21 cellular contexts compared by ENCODE assay signal in the genomic region with DNA sequence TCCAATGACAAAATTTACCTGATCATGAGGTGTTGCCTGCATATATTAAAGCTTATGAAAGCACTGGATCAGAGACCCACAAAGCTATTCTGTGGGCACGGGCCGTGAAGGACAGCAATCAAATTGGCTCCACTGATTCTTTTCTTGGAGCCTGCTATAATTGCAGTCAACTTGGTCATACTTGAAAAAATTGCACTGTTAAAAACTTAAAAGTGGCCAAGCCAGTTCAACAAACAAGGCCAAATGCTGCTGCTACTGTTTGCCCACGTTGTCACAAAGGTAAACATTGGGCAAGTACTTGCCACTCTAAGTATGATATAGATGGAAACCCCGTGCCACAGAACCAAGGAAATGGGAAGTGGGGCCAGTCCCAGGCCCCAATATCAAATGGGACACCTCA. TPM values are rescaled to one million over a fixed set of nuclear protein-coding genes. Genes with fewer than 3 reads are reported as not detected.
DNase-seq lines count a peak whose midpoint lies in the region; ATAC-seq, FAIRE-seq and TF ChIP-seq lines count a peak whose summit lies in the region.
"Had no signal": no experiment of that assay in that cellular context is flagged by ENCODE, and none has a peak within 500 bp of the region (broad histone marks: within the 10 kb centered on the region; RNA-seq: fewer than 3 reads in every experiment).

No MANE protein-coding gene starts in this region.

- no peaks in the 10 kb centered on the region for H3K9me3 ChIP-seq in liver (ENCODE audit: control insufficient read depth in 4 of 4, low read length in 3 of 4)
- H3K9me3 ChIP-seq in HepG2 (ENCODE audit: low read length): no peaks in the 10 kb centered on the region

- H3K79me2 ChIP-seq in HepG2 (ENCODE audit: insufficient read depth, low read length): no peaks in the 10 kb centered on the region

- H3K27ac ChIP-seq in liver (ENCODE audit: low read depth in 1 of 2, low read length in 2 of 2) (no peak overlapping the region), HepG2 (ENCODE audit: extremely low read length, insufficient read depth, low read length) (no peak overlapping the region), VCaP (peak overlapping the region; percentile 80)
- H3K27ac ChIP-seq: SK-N-MC had no signal

- no peak overlapping the region for H3K9ac ChIP-seq in liver (ENCODE audit: low read depth in 1 of 2, low read length in 2 of 2)
- no peak overlapping the region for H3K9ac ChIP-seq in HepG2 (ENCODE audit: insufficient read depth, low read depth, low read length)

- FAIRE-seq in HepG2 (lab: Jason Lieb, UNC): no peak
- FAIRE-seq: GM12891, K562, RCC 7860 had no signal

- H3K4me3 ChIP-seq in liver (ENCODE audit: low read depth in 1 of 3, low read length in 3 of 3) (no peak overlapping the region), HepG2 (replicated peaks in 1 of 3; ENCODE audit: insufficient read depth in 1 of 3, low read depth in 2 of 3, low read length in 3 of 3) (no peak overlapping the region), LNCaP clone FGC (ENCODE audit: low read depth, low read length) (no peak overlapping the region; the same call in 1 of the 2 replicates)
- H3K4me3 ChIP-seq: GM23338, K562, SK-N-MC had no signal

- peaks cover 0 to 27% (median 2%) of the 10 kb centered on the region in 3 donors for H3K36me3 Mint-ChIP-seq in naive thymus-derived CD8-positive, alpha-beta T cell
- H3K36me3 Mint-ChIP-seq in osteocyte (ENCODE audit: unreplicated experiment): no peaks in the 10 kb centered on the region

- CTCF ChIA-PET in HepG2 (lab: Yijun Ruan, JAX; ENCODE audit: low intra/inter-chr PET ratio, low total read pairs): no interaction called here

- no peak overlapping the region for H3K4me3 Mint-ChIP-seq in naive thymus-derived CD8-positive, alpha-beta T cell
- H3K4me3 Mint-ChIP-seq in osteocyte (ENCODE audit: unreplicated experiment): no peak overlapping the region
- H3K4me3 Mint-ChIP-seq: GM23338, T-cell had no signal

- peaks cover 8 to 42% (median 17%) of the 10 kb centered on the region in 5 donors for H3K27me3 Mint-ChIP-seq in naive thymus-derived CD8-positive, alpha-beta T cell
- H3K27me3 Mint-ChIP-seq in osteocyte (ENCODE audit: unreplicated experiment): no peaks in the 10 kb centered on the region

- no peak overlapping the region for H3K4me2 ChIP-seq in HepG2 (ENCODE audit: low read depth, low read length)
- H3K4me2 ChIP-seq: GM23338 had no signal

- no peak for ATAC-seq in HepG2
- ATAC-seq in naive thymus-derived CD8-positive, alpha-beta T cell: no peak
- no peak for ATAC-seq in HG03378 (IDR thresholded peaks at IDR 0.05; ENCODE audit: unreplicated experiment)
- ATAC-seq: GM23338, HCT116, K562, Right ventricle myocardium inferior, T-cell had no signal

- H3K27ac Mint-ChIP-seq in naive thymus-derived CD8-positive, alpha-beta T cell: no peak overlapping the region
- no peak overlapping the region for H3K27ac Mint-ChIP-seq in osteocyte (ENCODE audit: unreplicated experiment)
- H3K27ac Mint-ChIP-seq: GM23338, T-cell had no signal

- no peaks in the 10 kb centered on the region for H3K36me3 ChIP-seq in liver (ENCODE audit: control insufficient read depth in 4 of 4, insufficient read depth in 3 of 4, low read depth in 1 of 4, low read length in 3 of 4)
- no peaks in the 10 kb centered on the region for H3K36me3 ChIP-seq in HepG2 (replicated peaks in 1 of 2; ENCODE audit: control insufficient read depth in 1 of 2, insufficient read depth in 2 of 2, low read length in 2 of 2)

- peak in 1 of 2 donors; percentile 7 for TF ChIP-seq RAD21 in liver (IDR thresholded peaks at IDR 0.05)
- TF ChIP-seq RAD21 in HepG2 (CRISPR knock-in tag; IDR thresholded peaks at IDR 0.05): no peak

- no peak for TF ChIP-seq CTCF in liver (IDR thresholded peaks at IDR 0.05; ENCODE audit: low read depth, low read length, missing input control)
- no peak for TF ChIP-seq CTCF in HepG2 (CRISPR knock-in tag; IDR thresholded peaks at IDR 0.05)
- no peak for TF ChIP-seq CTCF in LNCaP clone FGC (IDR thresholded peaks at IDR 0.05; ENCODE audit: control insufficient read depth, extremely low read depth, insufficient read depth)
- TF ChIP-seq CTCF in VCaP (conservative IDR thresholded peaks at IDR 0.05): no peak
- no peak for TF ChIP-seq CTCF in osteocyte (IDR thresholded peaks at IDR 0.05)

- in situ Hi-C loops in HepG2 (cut with HindIII; ENCODE audit: extremely low pct_ligation_motif_present, low pct_unique_long_range_greater_than_20kb): no loop called here

- no peaks in the 10 kb centered on the region for H3K27me3 ChIP-seq in liver (ENCODE audit: control insufficient read depth in 4 of 4, insufficient read depth in 4 of 4, low read length in 3 of 4)
- H3K27me3 ChIP-seq in HepG2 (ENCODE audit: control insufficient read depth in 1 of 2, insufficient read depth in 2 of 2, low read length in 2 of 2): no peaks in the 10 kb centered on the region

- H2AFZ ChIP-seq in HepG2 (ENCODE audit: low read length): no peak overlapping the region
- H2AFZ ChIP-seq: GM23338 had no signal

- TF ChIP-seq EP300 in HepG2 (IDR thresholded peaks at IDR 0.05; ENCODE audit: low read depth in 2 of 2, low read length in 2 of 2): no peak
- TF ChIP-seq EP300 in HepG2 (CRISPR knock-in tag; IDR thresholded peaks at IDR 0.05; ENCODE audit: borderline replicate concordance): no peak

- intact Hi-C loops in HepG2 (cut with micrococcal nuclease; ENCODE audit: unreplicated experiment): no loop called here

- no peak for TF ChIP-seq POLR2A in HepG2 (IDR thresholded peaks at IDR 0.05; ENCODE audit: insufficient read depth in 1 of 2, low read depth in 2 of 2, low read length in 2 of 2)

- peaks cover 0 to 43% (median 33%) of the 10 kb centered on the region in 9 donors for H3K9me3 Mint-ChIP-seq in naive thymus-derived CD8-positive, alpha-beta T cell
- peaks cover 20% of the 10 kb centered on the region for H3K9me3 Mint-ChIP-seq in osteocyte (ENCODE audit: unreplicated experiment)

- WGBS in liver: 45% methylated on average over 4 of the region's 4 CpGs
- 0% methylated on average over 4 of the region's 4 CpGs for WGBS in HepG2 (ENCODE audit: low lambda C conversion rate)

- POLR2A ChIA-PET in HepG2 (lab: Yijun Ruan, JAX): no interaction called here
- POLR2A ChIA-PET in naive thymus-derived CD8-positive, alpha-beta T cell (lab: Charles Lee): no interaction called here

- no peaks in the 10 kb centered on the region for H4K20me1 ChIP-seq in HepG2 (ENCODE audit: insufficient read depth, low read length)

- H3K4me1 Mint-ChIP-seq in naive thymus-derived CD8-positive, alpha-beta T cell: no peaks in the 10 kb centered on the region
- no peaks in the 10 kb centered on the region for H3K4me1 Mint-ChIP-seq in osteocyte (ENCODE audit: unreplicated experiment)
- H3K4me1 Mint-ChIP-seq: GM23338, T-cell had no signal

- DNase-seq in HepG2 (ENCODE audit: low spot score) (no peak), LNCaP clone FGC (ENCODE audit: low read depth) (peak; percentile 90), osteocyte (ENCODE audit: extremely low spot score, unreplicated experiment) (no peak)
- no peak for DNase-seq in naive thymus-derived CD8-positive, alpha-beta T cell
- DNase-seq: ACHN, C1 segment of cervical spinal cord, NCI-H1436, NCI-H2081 treated with DMSO at 0.1 percent for 48 hours, NCI-H2227 treated with DMSO at 0.1 percent for 48 hours, NCI-H526, T-cell had no signal

- peaks cover 0 to 8% (median 5%) of the 10 kb centered on the region in 4 donors for H3K4me1 ChIP-seq in liver (ENCODE audit: control insufficient read depth in 4 of 4, insufficient read depth in 4 of 4, low read length in 3 of 4)
- no peaks in the 10 kb centered on the region for H3K4me1 ChIP-seq in HepG2 (ENCODE audit: insufficient read depth, low read length)

- BruUV-seq in HepG2 (replicated peaks; lab: Mats Ljungman, UMichigan): no TSS peak

TF ChIP-seq in liver, 16 proteins besides CTCF, POLR2A, EP300 and RAD21 (continues in another document):
- no peak for TF ChIP-seq JUND (IDR thresholded peaks at IDR 0.05)
- peak; percentile 30 for TF ChIP-seq YY1 (IDR thresholded peaks at IDR 0.05)
- TF ChIP-seq, protein P1, sequence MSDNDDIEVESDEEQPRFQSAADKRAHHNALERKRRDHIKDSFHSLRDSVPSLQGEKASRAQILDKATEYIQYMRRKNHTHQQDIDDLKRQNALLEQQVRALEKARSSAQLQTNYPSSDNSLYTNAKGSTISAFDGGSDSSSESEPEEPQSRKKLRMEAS (IDR thresholded peaks at IDR 0.05): no peak

TF ChIP-seq in HepG2, 621 proteins besides CTCF, POLR2A, EP300 and RAD21 (continues in another document):
- TF ChIP-seq ZNF737 (CRISPR knock-in tag; IDR thresholded peaks at IDR 0.05; ENCODE audit: borderline replicate concordance) (no peak), SRF (IDR thresholded peaks at IDR 0.05; ENCODE audit: low read depth, low read length) (no peak), ATAD3A (CRISPR knock-in tag; IDR thresholded peaks at IDR 0.05) (no peak), ZNF329 (CRISPR knock-in tag; IDR thresholded peaks at IDR 0.05; ENCODE audit: low read depth) (no peak), ZNF558 (CRISPR knock-in tag; IDR thresholded peaks at IDR 0.05; ENCODE audit: borderline replicate concordance) (no peak)

RNA-seq across cellular contexts. Expression of a gene that starts 37.8 kb away (rescaled TPM):
- 100 to 1,000 TPM; 190 to 457 TPM for total RNA-seq in liver
- 100 to 1,000 TPM; 309 to 582 TPM for polyA plus RNA-seq in liver
- not detected in 2 replicates for total RNA-seq in HepG2 (2016; rRNA removed; fragmentation: Illumina TruSeq; extraction: Trizol)
- not detected in 2 replicates for total RNA-seq in HepG2 (2016; cell fraction: cytosol; rRNA removed; fragmentation: Illumina TruSeq; extraction: Trizol; ENCODE audit: low read depth)
- total RNA-seq in HepG2 (2016; cell fraction: insoluble cytoplasmic fraction; rRNA removed; fragmentation: Illumina TruSeq; extraction: Trizol): not detected in 2 replicates
- total RNA-seq in HepG2 (2016; cell fraction: membrane; rRNA removed; fragmentation: Illumina TruSeq; extraction: Trizol): not detected in 2 replicates
- not detected in 2 replicates for total RNA-seq in HepG2 (2016; cell fraction: nucleus; rRNA removed; fragmentation: Illumina TruSeq; extraction: Trizol)
- polyA plus RNA-seq in HepG2 (2011; rRNA removed): not detected in 2 replicates
- polyA plus RNA-seq in HepG2 (2011; cell fraction: cytosol; rRNA removed): not detected in 2 replicates
- not detected in 2 replicates for polyA plus RNA-seq in HepG2 (2011; cell fraction: nucleus; rRNA removed)
- 0.50 TPM in 1 of 2 replicates, not detected in the other for polyA plus RNA-seq in HepG2 (2012)
- not detected in 2 replicates for polyA plus RNA-seq in HepG2 (2016; cell fraction: cytosol; fragmentation: Illumina TruSeq; extraction: Trizol; ENCODE audit: low read depth)
- not detected in 2 replicates for polyA plus RNA-seq in HepG2 (2016; cell fraction: insoluble cytoplasmic fraction; fragmentation: Illumina TruSeq; extraction: Trizol; ENCODE audit: low read depth)
- polyA plus RNA-seq in HepG2 (2016; cell fraction: membrane; fragmentation: Illumina TruSeq; extraction: Trizol; ENCODE audit: low read depth): not detected in 2 replicates
- polyA plus RNA-seq in HepG2 (2016; cell fraction: nucleus; fragmentation: Illumina TruSeq; extraction: Trizol; ENCODE audit: insufficient read depth, low read depth): not detected in 2 replicates
- polyA minus RNA-seq in HepG2 (2011; rRNA and poly(A)+ RNA removed; ENCODE audit: low replicate concordance): not detected in 2 replicates
- polyA minus RNA-seq in HepG2 (2011; cell fraction: cytosol; rRNA and poly(A)+ RNA removed): not detected in 2 replicates
- not detected in 2 replicates for polyA minus RNA-seq in HepG2 (2011; cell fraction: nucleus; rRNA and poly(A)+ RNA removed)
- not detected for total RNA-seq in naive thymus-derived CD8-positive, alpha-beta T cell
- not detected for polyA plus RNA-seq in naive thymus-derived CD8-positive, alpha-beta T cell
- not detected in 2 replicates for total RNA-seq in osteocyte
- total RNA-seq: GM23338, K562, Right ventricle myocardium inferior had no signal
- polyA plus RNA-seq: GM23338, K562 had no signal

Comparison
In these comparisons a context has a peak if more than half of its experiments do, and no peak if none do; other contexts are left out.
1. RNA of a gene that starts 37.8 kb away (total RNA-seq): 190 to 457 TPM in liver; not detected in HepG2, not detected in naive thymus-derived CD8-positive, alpha-beta T cell and not detected in osteocyte; every median in the first group is over 100 times any median in the second.